Comparison of ENCODE assay signal across 8 cellular contexts in genomic region chr4:9152182-9153007, GRCh38. TPM values are rescaled to one million over a fixed set of nuclear protein-coding genes. Genes with fewer than 3 reads are reported as not detected.
DNase-seq lines count a peak whose midpoint lies in the region.
"Not testable (repeated sequence)": the region's sequence is repeated elsewhere in the genome, so short reads cannot be mapped to it uniquely, and the experiment has no call there.

No MANE protein-coding gene starts in this region.

- H3K27me3 ChIP-seq in thymus (ENCODE audit: control insufficient read depth, insufficient read depth): not testable (repeated sequence)

- 1% methylated on average over 57 of the region's 63 CpGs for WGBS in thymus

- peak overlapping the region; percentile 80 for H3K27ac ChIP-seq in thymus (ENCODE audit: low read depth)

- H3K4me3 ChIP-seq in thymus (ENCODE audit: low read length): peak overlapping the region; percentile 64

- not testable (repeated sequence) for H3K4me1 ChIP-seq in thymus (ENCODE audit: control insufficient read depth, insufficient read depth, low read length)

- H3K9me3 ChIP-seq in thymus (ENCODE audit: control insufficient read depth): not testable (repeated sequence)

- not testable (repeated sequence) for H3K36me3 ChIP-seq in thymus (ENCODE audit: control insufficient read depth, insufficient read depth)

- DNase-seq in GM04504 (ENCODE audit: low read depth): peak; percentile 91
- peak; percentile 41 for DNase-seq in HS-5 (ENCODE audit: low read depth)
- peak; percentile 95 for DNase-seq in OCI-M1 (lab: John Stamatoyannopoulos, UW)
- peak; percentile 80 for DNase-seq in activated CD8-positive, alpha-beta memory T cell treated with anti-CD3 and anti-CD28 coated beads, Interleukin-2, amount 50 U/mL, for 1 hour (ENCODE audit: extremely low read depth)
- DNase-seq in dedifferentiated amniotic fluid mesenchymal stem cell (ENCODE audit: extremely low spot score): peak; percentile 95
- peak; percentile 43 for DNase-seq in iPS-NIHi7 (ENCODE audit: extremely low spot score)
- DNase-seq in renal cortical epithelial cell (ENCODE audit: low read depth): peak; percentile 86

RNA-seq across cellular contexts. Expression of gene FAM90A26, which starts 17.8 kb away (rescaled TPM):
- total RNA-seq in renal cortical epithelial cell: not detected in 2 replicates
- polyA plus RNA-seq in thymus: 0.02 TPM

RNA-seq across cellular contexts. Expression of gene USP17L10, which starts 58.1 kb away (rescaled TPM):
- not detected in 2 replicates for total RNA-seq in renal cortical epithelial cell
- not detected for polyA plus RNA-seq in thymus

Comparison
In these comparisons a context has a peak if more than half of its experiments do, and no peak if none do; other contexts are left out.
1. Peak in every context shown above with its lines: DNase-seq, H3K4me3 ChIP-seq and H3K27ac ChIP-seq.
2. DNase-seq: peak in every context shown above with its lines; median percentile 95 in OCI-M1; 95 in dedifferentiated amniotic fluid mesenchymal stem cell; 91 in GM04504; 86 in renal cortical epithelial cell; 80 in activated CD8-positive, alpha-beta memory T cell treated with anti-CD3 and anti-CD28 coated beads, Interleukin-2, amount 50 U/mL, for 1 hour; 43 in iPS-NIHi7; 41 in HS-5.